In the genomic region with DNA sequence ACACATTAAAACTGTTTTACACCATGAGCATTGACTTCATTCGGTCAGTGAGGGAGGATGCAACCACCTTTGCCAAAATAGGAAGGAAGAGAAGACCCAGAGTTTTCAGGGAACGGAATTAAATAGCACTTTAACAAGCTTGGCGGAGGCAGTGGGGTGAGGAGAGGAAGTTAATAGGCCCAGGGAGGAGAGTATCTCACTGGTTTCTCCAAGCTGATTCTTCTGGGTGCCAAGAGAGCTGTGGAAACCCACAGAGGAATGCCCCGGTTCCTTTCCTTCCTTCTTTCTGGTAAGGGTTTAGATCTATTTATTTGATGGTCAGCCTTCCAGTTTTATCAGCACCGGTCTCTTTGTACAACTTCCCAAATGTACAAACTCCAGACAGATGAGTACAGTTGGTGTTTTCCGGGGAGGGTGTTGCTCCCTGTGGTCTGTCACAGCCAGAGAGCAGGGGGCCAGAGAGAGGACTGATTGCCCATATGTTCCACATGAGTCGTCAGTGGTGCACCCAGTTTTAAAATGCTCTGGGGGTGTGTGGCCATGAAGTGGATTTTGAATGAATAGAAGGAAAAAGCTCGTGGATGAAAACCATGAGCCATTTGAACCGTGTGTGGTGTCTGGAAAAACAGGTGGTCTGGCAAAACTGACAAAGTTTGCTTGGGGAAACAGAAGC, we compare ENCODE assay signal across 12 cellular contexts. TPM values are rescaled to one million over a fixed set of nuclear protein-coding genes. Genes with fewer than 3 reads are reported as not detected.
DNase-seq lines count a peak whose midpoint lies in the region; ATAC-seq and TF ChIP-seq lines count a peak whose summit lies in the region.
"Had no signal": no experiment of that assay in that cellular context is flagged by ENCODE, and none has a peak within 500 bp of the region (broad histone marks: within the 10 kb centered on the region; RNA-seq: fewer than 3 reads in every experiment).

No MANE protein-coding gene starts in this region.

- H3K4me1 ChIP-seq in heart left ventricle (peaks cover 6 to 80% (median 43%) of the 10 kb centered on the region in 12 donors), lower lobe of right lung (peaks cover 76% of the 10 kb centered on the region), upper lobe of right lung (peaks cover 59% of the 10 kb centered on the region)
- H3K4me1 ChIP-seq: BE2C had no signal

- TF ChIP-seq CTCF in heart left ventricle (IDR thresholded peaks at IDR 0.05) = no peak
- no peak for TF ChIP-seq CTCF in lower lobe of right lung (IDR thresholded peaks at IDR 0.05)
- TF ChIP-seq CTCF in upper lobe of right lung (IDR thresholded peaks at IDR 0.05) = no peak

- 50 to 66% (median 58%) methylated on average over 9 of the region's 9 CpGs for WGBS in heart left ventricle, 4 donors

- H3K9me3 ChIP-seq in heart left ventricle (no peaks in the 10 kb centered on the region), lower lobe of right lung (no peaks in the 10 kb centered on the region), upper lobe of right lung (no peaks in the 10 kb centered on the region)
- H3K9me3 ChIP-seq: BE2C had no signal

- ATAC-seq in heart left ventricle (peak in 2 of 4 donors; percentile 13 to 47), left ventricle myocardium superior (no peak), lower lobe of right lung (no peak), upper lobe of right lung (peak; percentile 57)

- H3K4me3 ChIP-seq in heart left ventricle (peak overlapping the region in 1 of 12 donors; percentile 19), lower lobe of right lung (no peak overlapping the region), upper lobe of right lung (no peak overlapping the region)

- intact Hi-C loops in heart left ventricle (cut with DNase I) (no loop called here), left ventricle myocardium superior (cut with micrococcal nuclease) (no loop called here), lower lobe of right lung (cut with DNase I) (no loop called here), upper lobe of right lung (cut with DNase I) (no loop called here)

- no peaks in the 10 kb centered on the region for H3K27me3 ChIP-seq in heart left ventricle
- no peaks in the 10 kb centered on the region for H3K27me3 ChIP-seq in lower lobe of right lung (ENCODE audit: low read depth)
- H3K27me3 ChIP-seq in upper lobe of right lung = no peaks in the 10 kb centered on the region
- H3K27me3 ChIP-seq: BE2C had no signal

- no peaks in the 10 kb centered on the region for H3K36me3 ChIP-seq in heart left ventricle
- H3K36me3 ChIP-seq in lower lobe of right lung = no peaks in the 10 kb centered on the region
- no peaks in the 10 kb centered on the region for H3K36me3 ChIP-seq in upper lobe of right lung
- H3K36me3 ChIP-seq: BE2C had no signal

- no peak for TF ChIP-seq POLR2A in heart left ventricle (IDR thresholded peaks at IDR 0.05)

- peak overlapping the region; percentile 7 to 93 (median 38) for H3K27ac ChIP-seq in heart left ventricle
- H3K27ac ChIP-seq in lower lobe of right lung = peak overlapping the region; percentile 42
- peak overlapping the region; percentile 63 for H3K27ac ChIP-seq in upper lobe of right lung

- DNase-seq in heart left ventricle = no peak
- no peak for DNase-seq in left ventricle myocardium superior
- peak; percentile 52 to 57 for DNase-seq in activated CD4-positive, alpha-beta T cell treated with anti-CD3 and anti-CD28 coated beads, Interleukin-2, amount 50 U/mL, for 48 hours
- no peak for DNase-seq in lower lobe of right lung
- DNase-seq in upper lobe of right lung = no peak
- no peak for DNase-seq in foreskin melanocyte
- DNase-seq in NCI-H1436 treated with DMSO at 0.1 percent for 48 hours (lab: John Stamatoyannopoulos, UW) = no peak
- DNase-seq in GOT3 (lab: John Stamatoyannopoulos, UW) = no peak
- DNase-seq: BE2C; effector CD8-positive, alpha-beta T cell; NCI-H345; SW 1271 had no signal

RNA-seq across cellular contexts. Expression of a gene that starts 26.5 kb away (rescaled TPM):
- total RNA-seq in heart left ventricle (10 to 100 TPM; 13.2 to 42.1 (median 21.7) TPM), left ventricle myocardium superior (15.9 TPM), lower lobe of right lung (60.9 TPM), upper lobe of right lung (74.4 TPM)
- 10 to 100 TPM in 1 of 2 donors, 1 to 10 TPM in 1; 6.1 to 49.2 TPM for polyA plus RNA-seq in heart left ventricle

Comparison
In these comparisons a context has a peak if more than half of its experiments do, and no peak if none do; other contexts are left out.
1. DNase-seq: peak in activated CD4-positive, alpha-beta T cell treated with anti-CD3 and anti-CD28 coated beads, Interleukin-2, amount 50 U/mL, for 48 hours (2 of 2); none in heart left ventricle (0 of 5), left ventricle myocardium superior (single experiment), lower lobe of right lung (single experiment), upper lobe of right lung (single experiment), foreskin melanocyte (single experiment), NCI-H1436 treated with DMSO at 0.1 percent for 48 hours (single experiment) and GOT3 (single experiment).
2. Peak in every context shown above with its lines, with median percentiles within 50 percentile points of each other: H3K27ac ChIP-seq.